ENCODE assay signal across 9 cellular contexts in genomic region chr9:35688558-35689350, GRCh38. TPM values are rescaled to one million over a fixed set of nuclear protein-coding genes. Genes with fewer than 3 reads are reported as not detected.
DNase-seq lines count a peak whose midpoint lies in the region; TF ChIP-seq lines count a peak whose summit lies in the region.
"Had no signal": no experiment of that assay in that cellular context is flagged by ENCODE, and none has a peak within 500 bp of the region (broad histone marks: within the 10 kb centered on the region; RNA-seq: fewer than 3 reads in every experiment).

No MANE protein-coding gene starts in this region.

- H2AFZ ChIP-seq in hepatocyte (peak overlapping the region; percentile 94), smooth muscle cell (ENCODE audit: low read depth) (no peak overlapping the region)

- peaks cover 29% of the 10 kb centered on the region for H3K4me1 Mint-ChIP-seq in activated T-cell treated with anti-CD3 and anti-CD28 coated beads, Interleukin-2, amount 50 U/mL, for 24 hours (ENCODE audit: low read depth)
- peaks cover 24% of the 10 kb centered on the region for H3K4me1 Mint-ChIP-seq in activated CD4-positive, alpha-beta memory T cell treated with anti-CD3 and anti-CD28 coated beads, Interleukin-2, amount 10 ng/mL, durations not matched to agents 7 days and 5 days

- peak overlapping the region; percentile 90 for H3K9ac ChIP-seq in smooth muscle cell (ENCODE audit: low read depth)

- peaks cover 59% of the 10 kb centered on the region for H3F3A ChIP-seq in smooth muscle cell (ENCODE audit: low read depth)

- peak overlapping the region; percentile 72 for H3K27ac Mint-ChIP-seq in activated T-cell treated with anti-CD3 and anti-CD28 coated beads, Interleukin-2, amount 50 U/mL, for 24 hours
- H3K27ac Mint-ChIP-seq in activated CD4-positive, alpha-beta memory T cell treated with anti-CD3 and anti-CD28 coated beads, Interleukin-2, amount 10 ng/mL, durations not matched to agents 7 days and 5 days, result no peak overlapping the region

- H4K20me1 ChIP-seq in hepatocyte (ENCODE audit: insufficient read depth, poor library complexity, severe bottlenecking) (no peaks in the 10 kb centered on the region), smooth muscle cell (ENCODE audit: low read depth) (peaks cover 59% of the 10 kb centered on the region)

- 45% methylated on average over 8 of the region's 8 CpGs for WGBS in hepatocyte (ENCODE audit: low lambda C conversion rate, missing lambda C conversion rate)
- WGBS in smooth muscle cell (ENCODE audit: low lambda C conversion rate), result 13% methylated on average over 8 of the region's 8 CpGs

- H3K4me2 ChIP-seq in hepatocyte (peak overlapping the region; percentile 99), smooth muscle cell (peak overlapping the region; percentile 95)

- peak; percentile 50 for DNase-seq in activated T-cell treated with anti-CD3 and anti-CD28 coated beads, Interleukin-2, amount 50 U/mL, for 24 hours
- no peak for DNase-seq in activated T-cell treated with anti-CD3 and anti-CD28 coated beads for 4 hours
- DNase-seq in activated CD4-positive, alpha-beta memory T cell treated with anti-CD3 and anti-CD28 coated beads, Interleukin-2, amount 10 ng/mL, durations not matched to agents 7 days and 5 days, result no peak
- DNase-seq in hepatocyte (ENCODE audit: low spot score), result peak; percentile 48
- DNase-seq in smooth muscle cell (lab: John Stamatoyannopoulos, UW; ENCODE audit: unreplicated experiment), result no peak
- no peak for DNase-seq in OCI-M2 (lab: John Stamatoyannopoulos, UW; ENCODE audit: unreplicated experiment)
- DNase-seq in GM10266 (ENCODE audit: extremely low spot score), result no peak
- no peak for DNase-seq in stimulated activated naive CD4-positive, alpha-beta T cell treated with Interleukin-2 at 50 U/mL for 16 hours (lab: John Stamatoyannopoulos, UW)

- H3K9me3 Mint-ChIP-seq in activated T-cell treated with anti-CD3 and anti-CD28 coated beads, Interleukin-2, amount 50 U/mL, for 24 hours, result no peaks in the 10 kb centered on the region
- no peaks in the 10 kb centered on the region for H3K9me3 Mint-ChIP-seq in activated CD4-positive, alpha-beta memory T cell treated with anti-CD3 and anti-CD28 coated beads, Interleukin-2, amount 10 ng/mL, durations not matched to agents 7 days and 5 days

- POLR2A ChIA-PET in activated CD4-positive, alpha-beta memory T cell treated with anti-CD3 and anti-CD28 coated beads, Interleukin-2, amount 10 ng/mL, durations not matched to agents 7 days and 5 days (lab: Charles Lee), result interaction anchor here (0.9 to 4.6 kb wide), 7 partner anchors 8 to 43 kb away, joined by 3 to 24 read pairs (median 4); partner anchors contain the start of genes ARHGEF39, SIT1 and TLN1

- TF ChIP-seq CTCF in hepatocyte (IDR thresholded peaks at IDR 0.05; ENCODE audit: poor library complexity), result no peak
- TF ChIP-seq CTCF in smooth muscle cell (IDR thresholded peaks at IDR 0.05; ENCODE audit: borderline replicate concordance, insufficient read depth, poor library complexity, severe bottlenecking), result no peak
- no peak for TF ChIP-seq CTCF in GM10266 (IDR thresholded peaks at IDR 0.05; ENCODE audit: control insufficient read depth, insufficient read depth, low read depth, missing control alignments)

- no peaks in the 10 kb centered on the region for H3K27me3 ChIP-seq in hepatocyte
- H3K27me3 ChIP-seq in smooth muscle cell (ENCODE audit: low read depth), result no peaks in the 10 kb centered on the region

- H3K79me2 ChIP-seq in hepatocyte (peaks cover 3% of the 10 kb centered on the region), smooth muscle cell (ENCODE audit: low read depth) (peaks cover 35% of the 10 kb centered on the region)

- H3K4me3 Mint-ChIP-seq in activated T-cell treated with anti-CD3 and anti-CD28 coated beads, Interleukin-2, amount 50 U/mL, for 24 hours, result peak overlapping the region; percentile 50
- peak overlapping the region; percentile 51 for H3K4me3 Mint-ChIP-seq in activated CD4-positive, alpha-beta memory T cell treated with anti-CD3 and anti-CD28 coated beads, Interleukin-2, amount 10 ng/mL, durations not matched to agents 7 days and 5 days

- H3K27me3 Mint-ChIP-seq in activated T-cell treated with anti-CD3 and anti-CD28 coated beads, Interleukin-2, amount 50 U/mL, for 24 hours, result no peaks in the 10 kb centered on the region
- H3K27me3 Mint-ChIP-seq in activated CD4-positive, alpha-beta memory T cell treated with anti-CD3 and anti-CD28 coated beads, Interleukin-2, amount 10 ng/mL, durations not matched to agents 7 days and 5 days, result no peaks in the 10 kb centered on the region

- no peaks in the 10 kb centered on the region for H3K36me3 Mint-ChIP-seq in activated T-cell treated with anti-CD3 and anti-CD28 coated beads, Interleukin-2, amount 50 U/mL, for 24 hours (ENCODE audit: low read depth)
- no peaks in the 10 kb centered on the region for H3K36me3 Mint-ChIP-seq in activated CD4-positive, alpha-beta memory T cell treated with anti-CD3 and anti-CD28 coated beads, Interleukin-2, amount 10 ng/mL, durations not matched to agents 7 days and 5 days (ENCODE audit: low read depth)

- H3K9me2 ChIP-seq in hepatocyte (replicated peaks; ENCODE audit: insufficient read depth), result no peaks in the 10 kb centered on the region

- H3K36me3 ChIP-seq in hepatocyte (replicated peaks; ENCODE audit: insufficient read depth, low read depth), result no peaks in the 10 kb centered on the region
- H3K36me3 ChIP-seq in smooth muscle cell (ENCODE audit: low read depth), result no peaks in the 10 kb centered on the region

- CTCF ChIA-PET in activated CD4-positive, alpha-beta memory T cell treated with anti-CD3 and anti-CD28 coated beads, Interleukin-2, amount 10 ng/mL, durations not matched to agents 7 days and 5 days (lab: Charles Lee), result interaction anchor here (0.8 to 2.5 kb wide), 8 partner anchors 8 to 78 kb away, joined by 3 to 21 read pairs (median 5); partner anchors contain the start of genes ARHGEF39, CCDC107 and RMRP

- peak overlapping the region; percentile 94 for H3K27ac ChIP-seq in hepatocyte
- H3K27ac ChIP-seq in smooth muscle cell (ENCODE audit: low read depth), result peak overlapping the region; percentile 95

- H3K4me3 ChIP-seq in hepatocyte, result peak overlapping the region; percentile 90
- peak overlapping the region; percentile 70 for H3K4me3 ChIP-seq in smooth muscle cell

- no peaks in the 10 kb centered on the region for H3K9me3 ChIP-seq in hepatocyte (ENCODE audit: low read depth)
- H3K9me3 ChIP-seq in smooth muscle cell (replicated peaks; ENCODE audit: low read depth), result no peaks in the 10 kb centered on the region

- peaks cover 20% of the 10 kb centered on the region for H3K4me1 ChIP-seq in hepatocyte (ENCODE audit: insufficient read depth)
- H3K4me1 ChIP-seq in smooth muscle cell (ENCODE audit: low read depth), result peaks cover 18% of the 10 kb centered on the region

RNA-seq across cellular contexts. Expression of gene TPM2, which starts 1.0 kb away (rescaled TPM):
- total RNA-seq in activated CD4-positive, alpha-beta memory T cell treated with anti-CD3 and anti-CD28 coated beads, Interleukin-2, amount 10 ng/mL, durations not matched to agents 7 days and 5 days, result 1 to 10 TPM; 8.9 to 9.2 TPM
- 98.7 and 106 TPM in 2 replicates for total RNA-seq in hepatocyte
- polyA plus RNA-seq in hepatocyte, result 166 and 203 TPM in 2 replicates
- total RNA-seq in smooth muscle cell, result 854 and 925 TPM in 2 replicates
- 2,012 and 2,131 TPM in 2 replicates for polyA plus RNA-seq in smooth muscle cell

RNA-seq across cellular contexts. Expression of gene CA9, which starts 15.0 kb away (rescaled TPM):
- 1 to 10 TPM; 1.1 to 1.2 TPM for total RNA-seq in activated CD4-positive, alpha-beta memory T cell treated with anti-CD3 and anti-CD28 coated beads, Interleukin-2, amount 10 ng/mL, durations not matched to agents 7 days and 5 days
- total RNA-seq in hepatocyte (0.27 TPM in 1 of 2 replicates, not detected in the other), smooth muscle cell (1.7 and 4.6 TPM in 2 replicates)
- polyA plus RNA-seq in hepatocyte (2.1 and 2.4 TPM in 2 replicates), smooth muscle cell (5.9 TPM in 1 of 2 replicates, not detected in the other)
- total RNA-seq: subcutaneous adipose tissue had no signal

RNA-seq across cellular contexts. Expression of gene ARHGEF39, which starts 23.8 kb away (rescaled TPM):
- total RNA-seq in activated CD4-positive, alpha-beta memory T cell treated with anti-CD3 and anti-CD28 coated beads, Interleukin-2, amount 10 ng/mL, durations not matched to agents 7 days and 5 days, result 10 to 100 TPM; 19.1 to 19.9 TPM
- 1.8 and 9.4 TPM in 2 replicates for total RNA-seq in hepatocyte
- polyA plus RNA-seq in hepatocyte, result 5.2 and 5.6 TPM in 2 replicates
- total RNA-seq in smooth muscle cell, result 0.49 and 2.1 TPM in 2 replicates
- 1.9 and 2.9 TPM in 2 replicates for polyA plus RNA-seq in smooth muscle cell

RNA-seq across cellular contexts. Expression of gene CCDC107, which starts 30.7 kb away (rescaled TPM):
- total RNA-seq in activated CD4-positive, alpha-beta memory T cell treated with anti-CD3 and anti-CD28 coated beads, Interleukin-2, amount 10 ng/mL, durations not matched to agents 7 days and 5 days, result 10 to 100 TPM; 36.6 to 37.7 TPM
- total RNA-seq in hepatocyte, result 12.1 and 13.8 TPM in 2 replicates
- polyA plus RNA-seq in hepatocyte, result 39.5 and 42.2 TPM in 2 replicates
- total RNA-seq in smooth muscle cell, result 9.8 and 19.6 TPM in 2 replicates
- 35.5 and 37.1 TPM in 2 replicates for polyA plus RNA-seq in smooth muscle cell

RNA-seq across cellular contexts. Expression of gene RMRP, which starts 30.9 kb away (rescaled TPM):
- over 10,000 TPM in 1 of 2 experiments, 1,000 to 10,000 TPM in 1; 9,885 to 10,678 TPM for total RNA-seq in activated CD4-positive, alpha-beta memory T cell treated with anti-CD3 and anti-CD28 coated beads, Interleukin-2, amount 10 ng/mL, durations not matched to agents 7 days and 5 days
- total RNA-seq in hepatocyte (1,377 and 3,174 TPM in 2 replicates), smooth muscle cell (10,156 and 21,067 TPM in 2 replicates)
- polyA plus RNA-seq in hepatocyte (not detected in 2 replicates), smooth muscle cell (not detected in 2 replicates)

Comparison
In these comparisons a context has a peak if more than half of its experiments do, and no peak if none do; other contexts are left out.
1. DNase-seq: peak in activated T-cell treated with anti-CD3 and anti-CD28 coated beads, Interleukin-2, amount 50 U/mL, for 24 hours (single experiment) and hepatocyte (single experiment); none in activated T-cell treated with anti-CD3 and anti-CD28 coated beads for 4 hours (single experiment), activated CD4-positive, alpha-beta memory T cell treated with anti-CD3 and anti-CD28 coated beads, Interleukin-2, amount 10 ng/mL, durations not matched to agents 7 days and 5 days (single experiment), smooth muscle cell (single experiment), OCI-M2 (single experiment), GM10266 (single experiment) and stimulated activated naive CD4-positive, alpha-beta T cell treated with Interleukin-2 at 50 U/mL for 16 hours (single experiment).